10 cellular contexts compared by ENCODE assay signal in the genomic region with DNA sequence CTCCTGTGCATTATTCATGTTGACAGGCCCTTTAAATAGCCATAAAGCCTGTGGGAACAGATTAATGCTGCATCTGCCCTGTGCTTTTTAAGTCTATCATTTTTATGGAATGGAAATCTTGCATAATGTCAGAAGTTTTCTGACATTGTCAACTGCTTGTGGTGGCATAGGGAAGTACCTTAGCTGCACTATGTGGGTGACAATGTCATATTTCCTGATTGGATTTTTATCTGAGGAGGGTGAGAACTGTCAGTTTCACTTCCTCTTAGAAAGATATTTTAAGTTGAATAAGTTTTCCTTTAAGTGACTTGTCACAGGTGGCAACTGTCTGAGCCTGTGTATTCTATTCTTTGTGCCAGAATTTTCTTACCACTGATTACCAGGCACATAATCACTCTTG.
A peak's percentile ranks its signal among the peaks of the same experiment; 100 is the strongest.
DNase-seq lines count a peak whose midpoint lies in the region; ATAC-seq and TF ChIP-seq lines count a peak whose summit lies in the region.
"Had no signal": no experiment of that assay in that cellular context is flagged by ENCODE, and none has a peak within 500 bp of the region (broad histone marks: within the 10 kb centered on the region; RNA-seq: fewer than 3 reads in every experiment).

No MANE protein-coding gene starts in this region.

- H3K36me3 ChIP-seq in osteoblast (ENCODE audit: insufficient read depth, low read length), result no peaks in the 10 kb centered on the region

- H3K27ac ChIP-seq in osteoblast (ENCODE audit: low read depth, low read length), result no peak overlapping the region

- TF ChIP-seq CTCF in GM12864 (IDR thresholded peaks at IDR 0.05; ENCODE audit: low read depth, low read length, missing control alignments) (no peak), osteoblast (IDR thresholded peaks at IDR 0.05; ENCODE audit: extremely low read depth, low read depth, low read length) (no peak)
- TF ChIP-seq CTCF in activated CD8-positive, alpha-beta T cell treated with anti-CD3 and anti-CD28 coated beads for 36 hours (IDR thresholded peaks at IDR 0.05), result no peak

- no peaks in the 10 kb centered on the region for H3K79me2 ChIP-seq in osteoblast (ENCODE audit: insufficient read depth, low read length)

- H3K27me3 Mint-ChIP-seq in activated CD8-positive, alpha-beta T cell treated with anti-CD3 and anti-CD28 coated beads for 36 hours, result no peaks in the 10 kb centered on the region
- H3K27me3 Mint-ChIP-seq: brain had no signal

- H3K4me1 ChIP-seq in osteoblast (ENCODE audit: insufficient read depth, low read length), result no peaks in the 10 kb centered on the region

- CTCF ChIA-PET in activated CD8-positive, alpha-beta T cell treated with anti-CD3 and anti-CD28 coated beads for 36 hours (lab: Charles Lee), result interaction anchor here (2.4 kb wide), 1 partner anchor 322 kb away, joined by 16 read pairs; no protein-coding TSS in a partner anchor

- DNase-seq in GM12864 (ENCODE audit: low read depth), result peak; percentile 80
- no peak for DNase-seq in activated CD8-positive, alpha-beta T cell treated with anti-CD3 and anti-CD28 coated beads for 36 hours
- no peak for DNase-seq in DMS153 (lab: John Stamatoyannopoulos, UW)
- DNase-seq in NCI-H1105 treated with DMSO at 0.1 percent for 48 hours (lab: John Stamatoyannopoulos, UW), result no peak
- DNase-seq in osteoblast (ENCODE audit: insufficient read length, low spot score, missing footprints), result no peak
- no peak for DNase-seq in HPDE6-E6E7 (ENCODE audit: extremely low spot score)

- POLR2A ChIA-PET in activated CD8-positive, alpha-beta T cell treated with anti-CD3 and anti-CD28 coated beads for 36 hours (lab: Charles Lee), result no interaction called here

- no peak overlapping the region for H2AFZ ChIP-seq in osteoblast (ENCODE audit: low read length)

- no peaks in the 10 kb centered on the region for H3K9me3 Mint-ChIP-seq in activated CD8-positive, alpha-beta T cell treated with anti-CD3 and anti-CD28 coated beads for 36 hours
- H3K9me3 Mint-ChIP-seq: brain had no signal

- no peaks in the 10 kb centered on the region for H3K27me3 ChIP-seq in osteoblast (ENCODE audit: insufficient read depth, low read length)

- ATAC-seq in GM21360 (IDR thresholded peaks at IDR 0.05; ENCODE audit: unreplicated experiment) (peak; percentile 97), HG03378 (IDR thresholded peaks at IDR 0.05; ENCODE audit: unreplicated experiment) (peak; percentile 99)
- ATAC-seq in activated CD8-positive, alpha-beta T cell treated with anti-CD3 and anti-CD28 coated beads for 36 hours, result peak; percentile 79
- ATAC-seq: Panc1 had no signal

- no peaks in the 10 kb centered on the region for H3K36me3 Mint-ChIP-seq in activated CD8-positive, alpha-beta T cell treated with anti-CD3 and anti-CD28 coated beads for 36 hours (ENCODE audit: low read depth)
- H3K36me3 Mint-ChIP-seq: brain had no signal

- H4K20me1 ChIP-seq in osteoblast (ENCODE audit: insufficient read depth, low read length), result no peaks in the 10 kb centered on the region

- no peak overlapping the region for H3K4me3 Mint-ChIP-seq in activated CD8-positive, alpha-beta T cell treated with anti-CD3 and anti-CD28 coated beads for 36 hours
- H3K4me3 Mint-ChIP-seq: brain had no signal

- H3K27ac Mint-ChIP-seq in activated CD8-positive, alpha-beta T cell treated with anti-CD3 and anti-CD28 coated beads for 36 hours, result no peak overlapping the region
- H3K27ac Mint-ChIP-seq: brain had no signal

- H3K4me3 ChIP-seq in GM12864 (ENCODE audit: low read depth, low read length) (no peak overlapping the region), osteoblast (ENCODE audit: insufficient read depth, low read length) (no peak overlapping the region)

- H3K9me3 ChIP-seq in osteoblast (ENCODE audit: low read depth, low read length), result no peaks in the 10 kb centered on the region

- peaks cover 10% of the 10 kb centered on the region for H3K4me1 Mint-ChIP-seq in activated CD8-positive, alpha-beta T cell treated with anti-CD3 and anti-CD28 coated beads for 36 hours (ENCODE audit: low read depth)

- intact Hi-C loops in activated CD8-positive, alpha-beta T cell treated with anti-CD3 and anti-CD28 coated beads for 36 hours (cut with micrococcal nuclease), result loop anchor here (10.0 kb wide), 1 partner anchor 315 kb away; no protein-coding TSS in a partner anchor

- H3K4me2 ChIP-seq in osteoblast (ENCODE audit: insufficient read depth, low read length), result no peak overlapping the region
